8 cellular contexts compared by ENCODE assay signal in genomic region chr11:61362542-61362875, GRCh38. TPM values are rescaled to one million over a fixed set of nuclear protein-coding genes. Genes with fewer than 3 reads are reported as not detected.
A peak's percentile ranks its signal among the peaks of the same experiment; 100 is the strongest.
DNase-seq lines count a peak whose midpoint lies in the region; ATAC-seq, FAIRE-seq and TF ChIP-seq lines count a peak whose summit lies in the region.

No MANE protein-coding gene starts in this region.

- H3K4me1 ChIP-seq in PC-9 (replicated peaks; ENCODE audit: insufficient read depth), result peaks cover 20% of the 10 kb centered on the region
- H3K4me1 ChIP-seq in K562 (replicated peaks in 1 of 2; ENCODE audit: control insufficient read depth in 2 of 2, insufficient read depth in 2 of 2, low read length in 2 of 2), result peaks cover 28 to 38% of the 10 kb centered on the region in 2 experiments; a peak in 4 of 5 replicates
- H3K4me1 ChIP-seq in kidney (ENCODE audit: control insufficient read depth in 1 of 2, insufficient read depth in 1 of 2, low read depth in 1 of 2, low read length in 2 of 2), result peaks cover 5 to 15% of the 10 kb centered on the region in 2 donors

- H3K79me2 ChIP-seq in PC-9 (ENCODE audit: low read depth) (peaks cover 43% of the 10 kb centered on the region), K562 (ENCODE audit: control insufficient read depth, insufficient read depth, low read length) (peaks cover 65% of the 10 kb centered on the region)

- no peaks in the 10 kb centered on the region for H3K9me1 ChIP-seq in K562 (ENCODE audit: control insufficient read depth, insufficient read depth, low read length)

- peak overlapping the region; percentile 93 for H3K27ac ChIP-seq in PC-9
- peak overlapping the region; percentile 96 for H3K27ac ChIP-seq in K562 (ENCODE audit: extremely low read depth, low read depth, low read length)
- H3K27ac ChIP-seq in kidney (ENCODE audit: low read depth in 2 of 2, low read length in 2 of 2), result peak overlapping the region; percentile 97 to 99

- TSS peak; percentile 62 for BruUV-seq in PC-9 (replicated peaks; lab: Mats Ljungman, UMichigan)
- TSS peak; percentile 82 for BruUV-seq in K562 (replicated peaks; lab: Mats Ljungman, UMichigan)

- ATAC-seq in K562 (peak; percentile 5), HG03442 (IDR thresholded peaks at IDR 0.05; ENCODE audit: unreplicated experiment) (no peak)

- H3K9ac ChIP-seq in K562 (ENCODE audit: insufficient read depth in 1 of 2, low read depth in 2 of 2, low read length in 2 of 2) (peak overlapping the region; percentile 97 to 99), kidney (ENCODE audit: low read length in 2 of 2) (peak overlapping the region; percentile 64 to 99)

- TF ChIP-seq CTCF in PC-9 (conservative IDR thresholded peaks at IDR 0.05) (no peak), K562 (IDR thresholded peaks at IDR 0.05 in 2 of 3, conservative IDR thresholded peaks at IDR 0.05 in 1 of 3; ENCODE audit: insufficient read depth in 2 of 3, low read depth in 1 of 3, low read length in 3 of 3) (no peak), kidney (IDR thresholded peaks at IDR 0.05; ENCODE audit: borderline replicate concordance, extremely low read depth, insufficient read depth) (no peak)

- H4K20me1 ChIP-seq in PC-9 (ENCODE audit: insufficient read depth) (no peaks in the 10 kb centered on the region), K562 (replicated peaks; ENCODE audit: control insufficient read depth, insufficient read depth, low read length) (no peaks in the 10 kb centered on the region)

- TF ChIP-seq EP300 in K562 (IDR thresholded peaks at IDR 0.05; ENCODE audit: low read length), result no peak

- H3K4me3 ChIP-seq in PC-9 (peak overlapping the region; percentile 86), K562 (peak overlapping the region; percentile 67), kidney (ENCODE audit: low read length in 2 of 2) (peak overlapping the region; percentile 85 to 94)

- intact Hi-C loops in PC-9 (cut with micrococcal nuclease; ENCODE audit: unreplicated experiment), result loop anchor here (2.0 kb wide), 1 partner anchor 22 kb away; no protein-coding TSS in a partner anchor
- intact Hi-C loops in K562 (cut with micrococcal nuclease), result loop anchor here (2.0 kb wide), 1 partner anchor 30 kb away; the partner anchor contains the start of genes DDB1 and TKFC
- intact Hi-C loops in kidney (cut with DNase I), result no loop called here

- in situ Hi-C loops in K562 (cut with MboI), result no loop called here

- H3K36me3 ChIP-seq in PC-9 (ENCODE audit: low read depth) (peaks cover 30% of the 10 kb centered on the region), K562 (ENCODE audit: control insufficient read depth, insufficient read depth, low read length) (peaks cover 42% of the 10 kb centered on the region), kidney (ENCODE audit: control insufficient read depth in 1 of 2, insufficient read depth in 2 of 2, low read length in 2 of 2) (peaks cover 12 to 24% of the 10 kb centered on the region in 2 donors)

- TF ChIP-seq POLR2A in K562 (conservative IDR thresholded peaks at IDR 0.05), result no peak

- H2AFZ ChIP-seq in PC-9 (peak overlapping the region; percentile 96), K562 (ENCODE audit: low read depth, low read length) (peak overlapping the region; percentile 98)

- no peaks in the 10 kb centered on the region for H3K9me2 ChIP-seq in PC-9 (ENCODE audit: insufficient read depth)

- WGBS in K562 (ENCODE audit: insufficient coverage, low coverage, missing lambda C conversion rate), result 0% methylated on average over 12 of the region's 12 CpGs

- H3K27me3 ChIP-seq in PC-9 (ENCODE audit: insufficient read depth, low read depth) (no peaks in the 10 kb centered on the region), K562 (ENCODE audit: control insufficient read depth in 2 of 2, insufficient read depth in 2 of 2, low read length in 2 of 2) (no peaks in the 10 kb centered on the region)

- H3K9me3 ChIP-seq in PC-9 (ENCODE audit: insufficient read depth, low read depth) (no peaks in the 10 kb centered on the region), K562 (replicated peaks; ENCODE audit: control insufficient read depth, insufficient read depth, low read depth, low read length) (no peaks in the 10 kb centered on the region), kidney (ENCODE audit: control insufficient read depth in 1 of 2, low read length in 2 of 2) (no peaks in the 10 kb centered on the region)

- FAIRE-seq in K562 (lab: Jason Lieb, UNC), result no peak
- no peak for FAIRE-seq in kidney (lab: Jason Lieb, UNC)

- H3K4me2 ChIP-seq in PC-9 (peak overlapping the region; percentile 94), K562 (ENCODE audit: insufficient read depth, low read length) (peak overlapping the region; percentile 100)

- POLR2A ChIA-PET in PC-9 (lab: Charles Lee; ENCODE audit: unreplicated experiment) (interaction anchor here (0.6 to 1.7 kb wide), 7 partner anchors 23 to 1463 kb away, joined by 3 to 13 read pairs (median 3); partner anchors contain the start of genes CPSF7, SDHAF2, TMEM109 and TMEM216), K562 (lab: Yijun Ruan, JAX) (interaction anchor here (0.6 to 4.6 kb wide), 20 partner anchors 8 to 1229 kb away, joined by 3 to 37 read pairs (median 4); partner anchors contain the start of genes CPSF7, DDB1, SDHAF2 and TKFC)

- CTCF ChIA-PET in PC-9 (lab: Charles Lee) (interaction anchor here (0.7 to 4.3 kb wide), 6 partner anchors 14 to 258 kb away, joined by 3 to 31 read pairs (median 4); partner anchors contain the start of genes CPSF7, SDHAF2 and TMEM216), K562 (lab: Yijun Ruan, JAX; ENCODE audit: low intra/inter-chr PET ratio) (no interaction called here)

- peaks cover 23% of the 10 kb centered on the region for H3F3A ChIP-seq in PC-9 (ENCODE audit: insufficient read depth, low read depth)

- TF ChIP-seq RAD21 in K562 (CRISPR knock-in tag; conservative IDR thresholded peaks at IDR 0.05 in 1 of 2, IDR thresholded peaks at IDR 0.05 in 1 of 2), result no peak

- peak; percentile 19 for DNase-seq in activated gamma-delta T cell treated with Interleukin-2 at 50 U/mL for 16 hours
- DNase-seq in activated gamma-delta T cell (lab: John Stamatoyannopoulos, UW), result no peak
- peak in 1 of 2 experiments; percentile 57 for DNase-seq in PC-9
- peak; percentile 41 to 55 (median 48) for DNase-seq in K562 (ENCODE audit: extremely low read depth in 1 of 4, low spot score in 3 of 4)
- no peak for DNase-seq in kidney
- peak; percentile 14 to 19 for DNase-seq in stimulated activated CD4-positive, alpha-beta T cell treated with anti-CD3 and anti-CD28 coated beads, Interleukin-2, amount 100 ng/mL, for 48 hours
- no peak for DNase-seq in inferior parietal cortex (ENCODE audit: extremely low spot score)

RNA-seq across cellular contexts. Expression of gene TMEM138, which starts 0.3 kb away (rescaled TPM):
- total RNA-seq in PC-9 (2021) (32.5 and 46.1 TPM in 2 replicates), K562 (2014; rRNA removed) (23.2 and 26.4 TPM in 2 replicates), K562 (2014; rRNA removed; fragmentation: Illumina TruSeq; extraction: Trizol) (55.8 and 58.0 TPM in 2 replicates), K562 (2015; rRNA removed; fragmentation: Illumina TruSeq; extraction: Trizol) (63.1 and 63.3 TPM in 2 replicates), K562 (2021) (56.2 and 70.1 TPM in 2 replicates), kidney (42.3 TPM)
- 261 and 425 TPM in 2 replicates for total RNA-seq in K562 (2011; cell fraction: chromatin; rRNA removed; ENCODE audit: low replicate concordance)
- total RNA-seq in K562 (2011; cell fraction: nucleolus; rRNA removed), result 218 and 247 TPM in 2 replicates
- total RNA-seq in K562 (2011; cell fraction: nucleoplasm; rRNA removed), result 293 and 351 TPM in 2 replicates
- polyA plus RNA-seq in K562 (2011; rRNA removed) (150 and 168 TPM in 2 replicates), K562 (2014; fragmentation: Illumina TruSeq; extraction: Trizol) (102 and 109 TPM in 2 replicates), K562 (2014; fragmentation: Nextera tagmentation; extraction: Ambion mirVana) (100 to 1,000 TPM; 127 to 146 TPM), K562 (2014; rRNA removed) (62.7 and 86.7 TPM in 2 replicates), kidney (ENCODE audit: insufficient read depth, low read depth, low replicate concordance) (62.3 TPM)
- polyA plus RNA-seq in K562 (2011; cell fraction: cytosol; rRNA removed), result 109 and 130 TPM in 2 replicates
- polyA plus RNA-seq in K562 (2011; cell fraction: nucleus; rRNA removed), result 205 and 226 TPM in 2 replicates
- 42.4 and 48.0 TPM in 2 replicates for polyA plus RNA-seq in K562 (2012)
- polyA minus RNA-seq in K562 (2011; rRNA and poly(A)+ RNA removed), result 81.9 and 101 TPM in 2 replicates
- polyA minus RNA-seq in K562 (2011; cell fraction: cytosol; rRNA and poly(A)+ RNA removed), result 14.3 and 21.3 TPM in 2 replicates
- 59.1 and 81.3 TPM in 2 replicates for polyA minus RNA-seq in K562 (2011; cell fraction: nucleus; rRNA and poly(A)+ RNA removed)

RNA-seq across cellular contexts. Expression of gene CYB561A3, which starts 0.8 kb away (rescaled TPM):
- total RNA-seq in PC-9 (2021), result 96.9 and 120 TPM in 2 replicates
- total RNA-seq in K562 (2011; cell fraction: chromatin; rRNA removed; ENCODE audit: low replicate concordance), result 84.8 and 201 TPM in 2 replicates
- total RNA-seq in K562 (2011; cell fraction: nucleolus; rRNA removed), result 195 and 226 TPM in 2 replicates
- total RNA-seq in K562 (2011; cell fraction: nucleoplasm; rRNA removed), result 160 and 163 TPM in 2 replicates
- 29.2 and 42.5 TPM in 2 replicates for total RNA-seq in K562 (2014; rRNA removed)
- total RNA-seq in K562 (2014; rRNA removed; fragmentation: Illumina TruSeq; extraction: Trizol), result 24.9 and 30.4 TPM in 2 replicates
- total RNA-seq in K562 (2015; rRNA removed; fragmentation: Illumina TruSeq; extraction: Trizol), result 36.9 and 37.6 TPM in 2 replicates
- total RNA-seq in K562 (2021), result 59.9 and 70.2 TPM in 2 replicates
- polyA plus RNA-seq in K562 (2011; rRNA removed), result 37.9 and 56.1 TPM in 2 replicates
- 82.7 and 149 TPM in 2 replicates for polyA plus RNA-seq in K562 (2011; cell fraction: cytosol; rRNA removed)
- polyA plus RNA-seq in K562 (2011; cell fraction: nucleus; rRNA removed), result 86.4 and 134 TPM in 2 replicates
- polyA plus RNA-seq in K562 (2012), result 57.1 and 64.6 TPM in 2 replicates
- 70.2 and 78.9 TPM in 2 replicates for polyA plus RNA-seq in K562 (2014; fragmentation: Illumina TruSeq; extraction: Trizol)
- 10 to 100 TPM; 30.1 to 44.3 TPM for polyA plus RNA-seq in K562 (2014; fragmentation: Nextera tagmentation; extraction: Ambion mirVana)
- polyA plus RNA-seq in K562 (2014; rRNA removed), result 43.0 and 46.7 TPM in 2 replicates
- polyA minus RNA-seq in K562 (2011; rRNA and poly(A)+ RNA removed), result 41.6 and 59.3 TPM in 2 replicates
- polyA minus RNA-seq in K562 (2011; cell fraction: cytosol; rRNA and poly(A)+ RNA removed), result 30.1 and 37.2 TPM in 2 replicates
- 16.8 and 17.4 TPM in 2 replicates for polyA minus RNA-seq in K562 (2011; cell fraction: nucleus; rRNA and poly(A)+ RNA removed)
- total RNA-seq in kidney, result 36.8 TPM
- 29.7 TPM for polyA plus RNA-seq in kidney (ENCODE audit: insufficient read depth, low read depth, low replicate concordance)

RNA-seq across cellular contexts. Expression of gene TKFC, which starts 29.5 kb away (rescaled TPM):
- total RNA-seq in PC-9 (2021), result 168 and 258 TPM in 2 replicates
- 149 and 318 TPM in 2 replicates for total RNA-seq in K562 (2011; cell fraction: chromatin; rRNA removed; ENCODE audit: low replicate concordance)
- total RNA-seq in K562 (2011; cell fraction: nucleolus; rRNA removed), result 164 and 169 TPM in 2 replicates
- 118 and 132 TPM in 2 replicates for total RNA-seq in K562 (2011; cell fraction: nucleoplasm; rRNA removed)
- 28.5 and 35.2 TPM in 2 replicates for total RNA-seq in K562 (2014; rRNA removed)
- total RNA-seq in K562 (2014; rRNA removed; fragmentation: Illumina TruSeq; extraction: Trizol), result 12.0 and 13.9 TPM in 2 replicates
- total RNA-seq in K562 (2015; rRNA removed; fragmentation: Illumina TruSeq; extraction: Trizol), result 19.3 and 21.7 TPM in 2 replicates
- total RNA-seq in K562 (2021), result 53.6 and 61.7 TPM in 2 replicates
- 30.8 and 58.0 TPM in 2 replicates for polyA plus RNA-seq in K562 (2011; rRNA removed)
- 40.7 and 63.4 TPM in 2 replicates for polyA plus RNA-seq in K562 (2011; cell fraction: cytosol; rRNA removed)
- polyA plus RNA-seq in K562 (2011; cell fraction: nucleus; rRNA removed), result 222 and 275 TPM in 2 replicates
- 43.1 and 60.5 TPM in 2 replicates for polyA plus RNA-seq in K562 (2012)
- polyA plus RNA-seq in K562 (2014; fragmentation: Illumina TruSeq; extraction: Trizol), result 34.0 and 36.6 TPM in 2 replicates
- polyA plus RNA-seq in K562 (2014; fragmentation: Nextera tagmentation; extraction: Ambion mirVana), result 1 to 10 TPM; 2.0 to 2.3 TPM
- 45.6 and 52.6 TPM in 2 replicates for polyA plus RNA-seq in K562 (2014; rRNA removed)
- 25.9 and 30.8 TPM in 2 replicates for polyA minus RNA-seq in K562 (2011; rRNA and poly(A)+ RNA removed)
- polyA minus RNA-seq in K562 (2011; cell fraction: cytosol; rRNA and poly(A)+ RNA removed), result 27.2 and 40.0 TPM in 2 replicates
- polyA minus RNA-seq in K562 (2011; cell fraction: nucleus; rRNA and poly(A)+ RNA removed), result 62.5 and 67.2 TPM in 2 replicates
- total RNA-seq in kidney, result 64.6 TPM
- polyA plus RNA-seq in kidney (ENCODE audit: insufficient read depth, low read depth, low replicate concordance), result 107 TPM

RNA-seq across cellular contexts. Expression of gene DDB1, which starts 29.6 kb away (rescaled TPM):
- 302 and 305 TPM in 2 replicates for total RNA-seq in PC-9 (2021)
- 556 and 576 TPM in 2 replicates for total RNA-seq in K562 (2011; cell fraction: chromatin; rRNA removed; ENCODE audit: low replicate concordance)
- total RNA-seq in K562 (2011; cell fraction: nucleolus; rRNA removed), result 305 and 316 TPM in 2 replicates
- 405 and 524 TPM in 2 replicates for total RNA-seq in K562 (2011; cell fraction: nucleoplasm; rRNA removed)
- total RNA-seq in K562 (2014; rRNA removed), result 273 and 325 TPM in 2 replicates
- 237 and 239 TPM in 2 replicates for total RNA-seq in K562 (2014; rRNA removed; fragmentation: Illumina TruSeq; extraction: Trizol)
- total RNA-seq in K562 (2015; rRNA removed; fragmentation: Illumina TruSeq; extraction: Trizol), result 250 and 251 TPM in 2 replicates
- 307 and 322 TPM in 2 replicates for total RNA-seq in K562 (2021)
- polyA plus RNA-seq in K562 (2011; rRNA removed), result 290 and 343 TPM in 2 replicates
- polyA plus RNA-seq in K562 (2011; cell fraction: cytosol; rRNA removed), result 317 and 331 TPM in 2 replicates
- 256 and 322 TPM in 2 replicates for polyA plus RNA-seq in K562 (2011; cell fraction: nucleus; rRNA removed)
- 149 and 169 TPM in 2 replicates for polyA plus RNA-seq in K562 (2012)
- polyA plus RNA-seq in K562 (2014; fragmentation: Illumina TruSeq; extraction: Trizol), result 259 and 266 TPM in 2 replicates
- polyA plus RNA-seq in K562 (2014; fragmentation: Nextera tagmentation; extraction: Ambion mirVana), result 100 to 1,000 TPM; 172 to 361 TPM
- polyA plus RNA-seq in K562 (2014; rRNA removed), result 201 and 224 TPM in 2 replicates
- polyA minus RNA-seq in K562 (2011; rRNA and poly(A)+ RNA removed), result 588 and 731 TPM in 2 replicates
- 325 and 351 TPM in 2 replicates for polyA minus RNA-seq in K562 (2011; cell fraction: cytosol; rRNA and poly(A)+ RNA removed)
- 120 and 182 TPM in 2 replicates for polyA minus RNA-seq in K562 (2011; cell fraction: nucleus; rRNA and poly(A)+ RNA removed)
- 185 TPM for total RNA-seq in kidney
- 131 TPM for polyA plus RNA-seq in kidney (ENCODE audit: insufficient read depth, low read depth, low replicate concordance)

RNA-seq across cellular contexts. Expression of gene TMEM216, which starts 29.9 kb away (rescaled TPM):
- total RNA-seq in PC-9 (2021), result 17.6 and 21.1 TPM in 2 replicates
- 14.6 and 18.4 TPM in 2 replicates for total RNA-seq in K562 (2011; cell fraction: chromatin; rRNA removed; ENCODE audit: low replicate concordance)
- total RNA-seq in K562 (2011; cell fraction: nucleolus; rRNA removed), result 11.8 and 15.0 TPM in 2 replicates
- total RNA-seq in K562 (2011; cell fraction: nucleoplasm; rRNA removed), result 17.7 and 22.4 TPM in 2 replicates
- 4.9 and 7.1 TPM in 2 replicates for total RNA-seq in K562 (2014; rRNA removed)
- total RNA-seq in K562 (2014; rRNA removed; fragmentation: Illumina TruSeq; extraction: Trizol), result 7.0 and 8.2 TPM in 2 replicates
- total RNA-seq in K562 (2015; rRNA removed; fragmentation: Illumina TruSeq; extraction: Trizol), result 8.0 and 8.3 TPM in 2 replicates
- total RNA-seq in K562 (2021), result 6.0 and 6.4 TPM in 2 replicates
- 22.1 and 22.5 TPM in 2 replicates for polyA plus RNA-seq in K562 (2011; rRNA removed)
- 26.0 and 28.2 TPM in 2 replicates for polyA plus RNA-seq in K562 (2011; cell fraction: cytosol; rRNA removed)
- polyA plus RNA-seq in K562 (2011; cell fraction: nucleus; rRNA removed), result 13.0 and 15.5 TPM in 2 replicates
- polyA plus RNA-seq in K562 (2012), result 7.9 and 11.7 TPM in 2 replicates
- polyA plus RNA-seq in K562 (2014; fragmentation: Illumina TruSeq; extraction: Trizol), result 11.8 and 12.4 TPM in 2 replicates
- 10 to 100 TPM; 22.9 to 25.2 TPM for polyA plus RNA-seq in K562 (2014; fragmentation: Nextera tagmentation; extraction: Ambion mirVana)
- polyA plus RNA-seq in K562 (2014; rRNA removed), result 8.8 and 11.3 TPM in 2 replicates
- polyA minus RNA-seq in K562 (2011; rRNA and poly(A)+ RNA removed), result 11.6 and 12.4 TPM in 2 replicates
- polyA minus RNA-seq in K562 (2011; cell fraction: cytosol; rRNA and poly(A)+ RNA removed), result 3.5 and 4.0 TPM in 2 replicates
- polyA minus RNA-seq in K562 (2011; cell fraction: nucleus; rRNA and poly(A)+ RNA removed), result 3.4 and 4.0 TPM in 2 replicates
- 11.1 TPM for total RNA-seq in kidney
- 16.2 TPM for polyA plus RNA-seq in kidney (ENCODE audit: insufficient read depth, low read depth, low replicate concordance)

Comparison
In these comparisons a context has a peak if more than half of its experiments do, and no peak if none do; other contexts are left out.
1. DNase-seq: peak in activated gamma-delta T cell treated with Interleukin-2 at 50 U/mL for 16 hours (single experiment), K562 (4 of 4) and stimulated activated CD4-positive, alpha-beta T cell treated with anti-CD3 and anti-CD28 coated beads, Interleukin-2, amount 100 ng/mL, for 48 hours (2 of 2); none in activated gamma-delta T cell (single experiment), kidney (single experiment) and inferior parietal cortex (single experiment).
2. Peak in every context shown above with its lines, with median percentiles within 50 percentile points of each other: H3K27ac ChIP-seq and H3K4me3 ChIP-seq.